8 cellular contexts compared by ENCODE assay signal in genomic region chr9:18393340-18394130, GRCh38.
DNase-seq lines count a peak whose midpoint lies in the region; ATAC-seq and TF ChIP-seq lines count a peak whose summit lies in the region.

No MANE protein-coding gene starts in this region.

- no peaks in the 10 kb centered on the region for H3K36me3 ChIP-seq in body of pancreas (replicated peaks in 1 of 2; ENCODE audit: insufficient read depth in 1 of 2, low read depth in 2 of 2)
- H3K36me3 ChIP-seq in aorta (ENCODE audit: control insufficient read depth in 1 of 2, insufficient read depth in 2 of 2, low read length in 1 of 2), result no peaks in the 10 kb centered on the region

- DNase-seq in DMS 273 (lab: John Stamatoyannopoulos, UW; ENCODE audit: unreplicated experiment) (peak; percentile 74), NCI-H1694 treated with DMSO at 0.1 percent for 48 hours (lab: John Stamatoyannopoulos, UW) (peak; percentile 28), body of pancreas (peak; percentile 55 to 62 (median 60)), left kidney (ENCODE audit: low read depth, low spot score) (peak; percentile 57), aorta (no peak)

- H3K27me3 ChIP-seq in body of pancreas (no peaks in the 10 kb centered on the region), aorta (ENCODE audit: control insufficient read depth in 1 of 2, insufficient read depth in 2 of 2, low read length in 1 of 2) (no peaks in the 10 kb centered on the region)

- H3K9me3 ChIP-seq in body of pancreas (no peaks in the 10 kb centered on the region), aorta (ENCODE audit: control insufficient read depth, low read length) (no peaks in the 10 kb centered on the region)

- no peak for TF ChIP-seq POLR2A in body of pancreas (IDR thresholded peaks at IDR 0.05)

- H3K4me1 ChIP-seq in body of pancreas (peaks cover 13% of the 10 kb centered on the region), aorta (ENCODE audit: control insufficient read depth in 1 of 2, insufficient read depth in 2 of 2, low read length in 2 of 2) (peaks cover 5 to 9% of the 10 kb centered on the region in 2 donors)

- TF ChIP-seq CTCF in body of pancreas (IDR thresholded peaks at IDR 0.05), result no peak

- intact Hi-C loops in body of pancreas (cut with DNase I) (no loop called here), aorta (cut with DNase I) (no loop called here)

- no peak overlapping the region for H3K4me3 ChIP-seq in body of pancreas
- H3K4me3 ChIP-seq in aorta (ENCODE audit: low read length in 2 of 2), result no peak overlapping the region

- H3K27ac ChIP-seq in body of pancreas (peak overlapping the region in 1 of 4 donors; percentile 16), aorta (ENCODE audit: low read depth in 1 of 2, low read length in 2 of 2) (peak overlapping the region in 1 of 2 donors; percentile 88)

- WGBS in body of pancreas, 2 donors, result 18 to 22% methylated on average over 4 of the region's 4 CpGs
- 6 to 9% methylated on average over 4 of the region's 4 CpGs for WGBS in aorta, 2 donors

- ATAC-seq in body of pancreas (peak; percentile 77), aorta (ENCODE audit: low FRiP score) (peak; percentile 90), GM18909 (IDR thresholded peaks at IDR 0.05; ENCODE audit: poor library complexity, unreplicated experiment) (no peak), GM21381 (IDR thresholded peaks at IDR 0.05; ENCODE audit: unreplicated experiment) (no peak), HG03095 (IDR thresholded peaks at IDR 0.05; ENCODE audit: unreplicated experiment) (no peak)

Comparison
In these comparisons a context has a peak if more than half of its experiments do, and no peak if none do; other contexts are left out.
1. DNase-seq: peak in DMS 273 (single experiment), NCI-H1694 treated with DMSO at 0.1 percent for 48 hours (single experiment), body of pancreas (4 of 4) and left kidney (single experiment); none in aorta (0 of 2).
2. ATAC-seq: peak in body of pancreas (single experiment) and aorta (single experiment); none in GM18909 (single experiment), GM21381 (single experiment) and HG03095 (single experiment).